ENCODE assay signal across 30 cellular contexts in genomic region chr19:3623716-3624115, GRCh38.
"Had no signal": no experiment of that assay in that cellular context is flagged by ENCODE, and none has a peak within 500 bp of the region (broad histone marks: within the 10 kb centered on the region; RNA-seq: fewer than 3 reads in every experiment).

No MANE protein-coding gene starts in this region.

- H3K27ac ChIP-seq: gastrocnemius medialis, left ventricle myocardium inferior, neutrophil, pancreas, prostate gland, skin epidermis, thoracic aorta, uterus had no signal

- ATAC-seq: activated CD8-positive, alpha-beta T cell treated with anti-CD3 and anti-CD28 coated beads for 36 hours; gastrocnemius medialis; mucosa of descending colon; pancreas; sciatic nerve; T-helper 17 cell had no signal

- H3K4me3 ChIP-seq: gastrocnemius medialis, left ventricle myocardium inferior, lung, mucosa of descending colon, pancreas, prostate gland, skin epidermis, thoracic aorta, uterus had no signal

- H3K9me3 Mint-ChIP-seq: activated CD4-positive, alpha-beta T cell treated with anti-CD3 and anti-CD28 coated beads, Interleukin-2, amount 10 ng/mL, durations not matched to agents 24 days and 14 days; activated CD8-positive, alpha-beta T cell treated with anti-CD3 and anti-CD28 coated beads for 36 hours; nephron; stimulated activated naive CD8-positive, alpha-beta T cell treated with anti-CD3 and anti-CD28 coated beads, Interleukin-15, Interleukin-2, amounts not matched to agents 100 ng/mL and 50 ng/mL, for 24 hours had no signal

- H3K27ac Mint-ChIP-seq: activated CD8-positive, alpha-beta T cell treated with anti-CD3 and anti-CD28 coated beads for 36 hours; nephron; stimulated activated naive CD8-positive, alpha-beta T cell treated with anti-CD3 and anti-CD28 coated beads, Interleukin-15, Interleukin-2, amounts not matched to agents 100 ng/mL and 50 ng/mL, for 24 hours; T-helper 17 cell had no signal

- DNase-seq: activated CD4-positive, alpha-beta T cell treated with anti-CD3 and anti-CD28 coated beads, Interleukin-2, amount 10 ng/mL, durations not matched to agents 24 days and 14 days; activated CD4-positive, CD25-positive, alpha-beta regulatory T cell treated with anti-CD3 and anti-CD28 coated beads, Interleukin-2, amount 50 U/mL, for 72 hours; activated CD8-positive, alpha-beta T cell treated with anti-CD3 and anti-CD28 coated beads for 36 hours; activated gamma-delta T cell treated with Interleukin-2 at 50 U/mL for 16 hours; activated naive CD4-positive, alpha-beta T cell treated with anti-CD3 and anti-CD28 coated beads, Interleukin-2, amount 50 U/mL, for 16 hours; anterior cingulate cortex; dermis blood vessel endothelial cell; effector CD8-positive, alpha-beta T cell; erythroblast; gastrocnemius medialis; glutamatergic neuron; left ventricle myocardium inferior; mesendoderm; mucosa of descending colon; retina; stimulated activated CD4-positive, alpha-beta T cell treated with anti-CD3 and anti-CD28 coated beads, Interleukin-12 subunit alpha, Interleukin-12 subunit beta, amount 100 ng/mL, for 4 hours; stimulated activated CD4-positive, alpha-beta T cell treated with anti-CD3 and anti-CD28 coated beads, Interleukin-4, amount 100 ng/mL, for 1 hour; T-helper 17 cell; T1000; trophoblast cell; uterus had no signal

- H3K36me3 ChIP-seq: pancreas, uterus had no signal

- H3K27me3 ChIP-seq: gastrocnemius medialis, neutrophil, pancreas, uterus had no signal

- H3K9me3 ChIP-seq: gastrocnemius medialis, left ventricle myocardium inferior, mucosa of descending colon, neutrophil, pancreas, prostate gland, thoracic aorta, uterus had no signal

- H3K27me3 Mint-ChIP-seq: activated CD4-positive, alpha-beta T cell treated with anti-CD3 and anti-CD28 coated beads, Interleukin-2, amount 10 ng/mL, durations not matched to agents 24 days and 14 days; activated CD8-positive, alpha-beta T cell treated with anti-CD3 and anti-CD28 coated beads for 36 hours; stimulated activated naive CD8-positive, alpha-beta T cell treated with anti-CD3 and anti-CD28 coated beads, Interleukin-15, Interleukin-2, amounts not matched to agents 100 ng/mL and 50 ng/mL, for 24 hours; T-helper 17 cell had no signal
